In the genomic region with DNA sequence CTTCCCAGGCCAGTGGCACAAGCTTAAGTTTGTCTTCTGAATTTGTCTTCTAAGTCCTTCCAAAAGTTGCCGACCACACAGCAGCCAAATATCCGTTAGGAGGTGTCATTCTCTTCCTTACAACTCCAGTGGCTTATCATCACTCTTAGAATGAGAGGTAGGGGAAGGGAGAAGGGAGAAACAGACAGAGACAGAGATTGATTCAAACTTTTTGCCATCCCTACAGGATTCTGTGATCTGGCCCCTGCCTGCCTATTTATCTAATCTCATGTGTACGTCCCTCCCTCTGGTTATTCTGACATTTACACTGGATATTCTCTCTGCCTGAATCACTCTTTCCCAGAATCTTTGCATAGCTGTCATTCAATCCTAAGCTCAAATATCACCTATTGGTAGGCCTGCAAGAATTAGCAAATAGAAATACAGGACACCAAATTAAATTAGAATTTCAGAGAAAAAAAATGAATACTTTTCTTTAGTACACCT, we compare ENCODE assay signal across 8 cellular contexts. TPM values are rescaled to one million over a fixed set of nuclear protein-coding genes. Genes with fewer than 3 reads are reported as not detected.
DNase-seq lines count a peak whose midpoint lies in the region; ATAC-seq and TF ChIP-seq lines count a peak whose summit lies in the region.

No MANE protein-coding gene starts in this region.

- peak overlapping the region; percentile 98 for H3K27ac Mint-ChIP-seq in activated naive CD8-positive, alpha-beta T cell treated with anti-CD3 and anti-CD28 coated beads, Interleukin-2, amount 10 ng/mL, durations not matched to agents 7 days and 5 days

- peak; percentile 10 for ATAC-seq in HG03175 (IDR thresholded peaks at IDR 0.05; ENCODE audit: unreplicated experiment)
- no peak for ATAC-seq in activated naive CD8-positive, alpha-beta T cell treated with anti-CD3 and anti-CD28 coated beads, Interleukin-2, amount 10 ng/mL, durations not matched to agents 7 days and 5 days (ENCODE audit: low read depth)

- DNase-seq in activated naive CD8-positive, alpha-beta T cell treated with anti-CD3 and anti-CD28 coated beads, Interleukin-2, amount 10 ng/mL, durations not matched to agents 7 days and 5 days = no peak
- no peak for DNase-seq in suprapubic skin (ENCODE audit: low spot score in 2 of 2)
- DNase-seq in NCI-H748 (lab: John Stamatoyannopoulos, UW; ENCODE audit: unreplicated experiment) = no peak
- no peak for DNase-seq in epidermal melanocyte (ENCODE audit: insufficient read length, low spot score)
- no peak for DNase-seq in GOT3 (lab: John Stamatoyannopoulos, UW)
- no peak for DNase-seq in NCI-H446 treated with DMSO at 0.1 percent for 48 hours (lab: John Stamatoyannopoulos, UW)

- H3K4me3 Mint-ChIP-seq in activated naive CD8-positive, alpha-beta T cell treated with anti-CD3 and anti-CD28 coated beads, Interleukin-2, amount 10 ng/mL, durations not matched to agents 7 days and 5 days = peak overlapping the region; percentile 100

- H3K36me3 Mint-ChIP-seq in activated naive CD8-positive, alpha-beta T cell treated with anti-CD3 and anti-CD28 coated beads, Interleukin-2, amount 10 ng/mL, durations not matched to agents 7 days and 5 days = peaks cover 5% of the 10 kb centered on the region

- peak overlapping the region; percentile 99 for H3K4me3 ChIP-seq in iPS-20b (ENCODE audit: low read length)
- peak overlapping the region; percentile 89 for H3K4me3 ChIP-seq in suprapubic skin

- H3K4me1 ChIP-seq in iPS-20b (ENCODE audit: insufficient read depth, low read length) (peaks cover 4% of the 10 kb centered on the region; the same call in 1 of the 2 replicates), suprapubic skin (peaks cover 26% of the 10 kb centered on the region)

- WGBS in suprapubic skin = 0% methylated on average over 3 of the region's 3 CpGs

- peaks cover 8% of the 10 kb centered on the region for H3K27me3 Mint-ChIP-seq in activated naive CD8-positive, alpha-beta T cell treated with anti-CD3 and anti-CD28 coated beads, Interleukin-2, amount 10 ng/mL, durations not matched to agents 7 days and 5 days

- H3K4me1 Mint-ChIP-seq in activated naive CD8-positive, alpha-beta T cell treated with anti-CD3 and anti-CD28 coated beads, Interleukin-2, amount 10 ng/mL, durations not matched to agents 7 days and 5 days = peaks cover 22% of the 10 kb centered on the region

- TF ChIP-seq POLR2A in suprapubic skin (IDR thresholded peaks at IDR 0.05) = no peak

- POLR2A ChIA-PET in activated naive CD8-positive, alpha-beta T cell treated with anti-CD3 and anti-CD28 coated beads, Interleukin-2, amount 10 ng/mL, durations not matched to agents 7 days and 5 days (lab: Charles Lee) = interaction anchor here (1.2 to 1.8 kb wide), 3 partner anchors 86 to 212 kb away, joined by 4 to 17 read pairs (median 7); a partner anchor contains a TSS

- peak overlapping the region; percentile 44; the same call in 1 of the 2 replicates for H3K9ac ChIP-seq in iPS-20b (ENCODE audit: low read depth, low read length)

- no peak overlapping the region for H3K27ac ChIP-seq in iPS-20b (ENCODE audit: low read length)
- peak overlapping the region; percentile 84 for H3K27ac ChIP-seq in suprapubic skin

- TF ChIP-seq EP300 in suprapubic skin (IDR thresholded peaks at IDR 0.05) = no peak

- H3K27me3 ChIP-seq in iPS-20b (ENCODE audit: insufficient read depth, low read length) (no peaks in the 10 kb centered on the region; the same call in 1 of the 2 replicates), suprapubic skin (no peaks in the 10 kb centered on the region)

- H3K9me3 ChIP-seq in iPS-20b (ENCODE audit: insufficient read depth, low read depth, low read length) (no peaks in the 10 kb centered on the region), suprapubic skin (no peaks in the 10 kb centered on the region)

- H3K9me3 Mint-ChIP-seq in activated naive CD8-positive, alpha-beta T cell treated with anti-CD3 and anti-CD28 coated beads, Interleukin-2, amount 10 ng/mL, durations not matched to agents 7 days and 5 days = no peaks in the 10 kb centered on the region

- no peak for TF ChIP-seq CTCF in suprapubic skin (IDR thresholded peaks at IDR 0.05)

- H3K36me3 ChIP-seq in iPS-20b (ENCODE audit: insufficient read depth, low read depth, low read length) (peaks cover 29% of the 10 kb centered on the region), suprapubic skin (peaks cover 20% of the 10 kb centered on the region)

RNA-seq across cellular contexts. Expression of a gene that starts 0.5 kb away (rescaled TPM):
- 10 to 100 TPM; 45.2 to 46.9 TPM for total RNA-seq in activated naive CD8-positive, alpha-beta T cell treated with anti-CD3 and anti-CD28 coated beads, Interleukin-2, amount 10 ng/mL, durations not matched to agents 7 days and 5 days
- total RNA-seq in suprapubic skin = 10 to 100 TPM; 42.0 to 94.8 (median 48.5) TPM

RNA-seq across cellular contexts. Expression of a gene that starts 38.5 kb away (rescaled TPM):
- not detected for total RNA-seq in activated naive CD8-positive, alpha-beta T cell treated with anti-CD3 and anti-CD28 coated beads, Interleukin-2, amount 10 ng/mL, durations not matched to agents 7 days and 5 days
- total RNA-seq in suprapubic skin = 1 to 10 TPM; 2.1 to 9.7 (median 6.7) TPM

RNA-seq across cellular contexts. Expression of a gene that starts 39.5 kb away (rescaled TPM):
- under 1 TPM in 1 of 2 experiments, not detected in 1; 0.11 TPM for total RNA-seq in activated naive CD8-positive, alpha-beta T cell treated with anti-CD3 and anti-CD28 coated beads, Interleukin-2, amount 10 ng/mL, durations not matched to agents 7 days and 5 days
- 1 to 10 TPM in 1 of 4 donors, under 1 TPM in 3; 0.70 to 1.7 (median 0.85) TPM for total RNA-seq in suprapubic skin

RNA-seq across cellular contexts. Expression of a gene that starts 42.1 kb away (rescaled TPM):
- 10 to 100 TPM; 29.3 to 32.3 TPM for total RNA-seq in activated naive CD8-positive, alpha-beta T cell treated with anti-CD3 and anti-CD28 coated beads, Interleukin-2, amount 10 ng/mL, durations not matched to agents 7 days and 5 days
- total RNA-seq in suprapubic skin = 10 to 100 TPM; 13.5 to 23.4 (median 15.6) TPM
